In genomic region chr17:77385750-77386501, GRCh38 we compare ENCODE assay signal across 1 cellular context.
A peak's percentile ranks its signal among the peaks of the same experiment; 100 is the strongest.
TF ChIP-seq lines count a peak whose summit lies in the region.

No MANE protein-coding gene starts in this region.

TF ChIP-seq in HepG2, 621 proteins besides CTCF, POLR2A, EP300 and RAD21 (continued from another document and continues in another):
- TF ChIP-seq, protein P1, sequence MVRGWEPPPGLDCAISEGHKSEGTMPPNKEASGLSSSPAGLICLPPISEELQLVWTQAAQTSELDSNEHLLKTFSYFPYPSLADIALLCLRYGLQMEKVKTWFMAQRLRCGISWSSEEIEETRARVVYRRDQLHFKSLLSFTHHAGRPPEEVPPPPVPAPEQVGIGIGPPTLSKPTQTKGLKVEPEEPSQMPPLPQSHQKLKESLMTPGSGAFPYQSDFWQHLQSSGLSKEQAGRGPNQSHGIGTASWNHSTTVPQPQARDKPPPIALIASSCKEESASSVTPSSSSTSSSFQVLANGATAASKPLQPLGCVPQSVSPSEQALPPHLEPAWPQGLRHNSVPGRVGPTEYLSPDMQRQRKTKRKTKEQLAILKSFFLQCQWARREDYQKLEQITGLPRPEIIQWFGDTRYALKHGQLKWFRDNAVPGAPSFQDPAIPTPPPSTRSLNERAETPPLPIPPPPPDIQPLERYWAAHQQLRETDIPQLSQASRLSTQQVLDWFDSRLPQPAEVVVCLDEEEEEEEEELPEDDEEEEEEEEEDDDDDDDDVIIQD (CRISPR knock-in tag; IDR thresholded peaks at IDR 0.05; ENCODE audit: low read depth), result no peak
- TF ChIP-seq NFE2L1 (CRISPR knock-in tag; IDR thresholded peaks at IDR 0.05; ENCODE audit: borderline replicate concordance) (no peak), NFAT5 (CRISPR knock-in tag; IDR thresholded peaks at IDR 0.05) (no peak), HMGA1 (CRISPR knock-in tag; conservative IDR thresholded peaks at IDR 0.05) (no peak), MED8 (CRISPR knock-in tag; IDR thresholded peaks at IDR 0.05; ENCODE audit: insufficient replicate concordance) (no peak), ZNF274 (CRISPR knock-in tag; IDR thresholded peaks at IDR 0.05) (0 out of 2 replicates have a peak, but pooled peaks have one; percentile 34), ZNF512B (CRISPR knock-in tag; IDR thresholded peaks at IDR 0.05; ENCODE audit: borderline replicate concordance) (no peak), ZNF547 (CRISPR knock-in tag; IDR thresholded peaks at IDR 0.05) (no peak), ZC3H13 (CRISPR knock-in tag; IDR thresholded peaks at IDR 0.05) (no peak), MAFK (conservative IDR thresholded peaks at IDR 0.05 in 1 of 2, IDR thresholded peaks at IDR 0.05 in 1 of 2; ENCODE audit: low read length in 2 of 2) (no peak), ZNF546 (CRISPR knock-in tag; conservative IDR thresholded peaks at IDR 0.05) (no peak), ZNF7 (CRISPR knock-in tag; IDR thresholded peaks at IDR 0.05) (no peak), BCL3 (CRISPR knock-in tag; IDR thresholded peaks at IDR 0.05) (0 out of 2 replicates have a peak, but pooled peaks have one; percentile 26), FOXM1 (CRISPR knock-in tag; IDR thresholded peaks at IDR 0.05) (no peak), ZNF75D (CRISPR knock-in tag; IDR thresholded peaks at IDR 0.05; ENCODE audit: borderline replicate concordance) (no peak), HMG20B (CRISPR knock-in tag; conservative IDR thresholded peaks at IDR 0.05) (no peak), MBD4 (IDR thresholded peaks at IDR 0.05; ENCODE audit: borderline replicate concordance, low read length) (no peak), MLLT10 (CRISPR knock-in tag; IDR thresholded peaks at IDR 0.05) (no peak), NONO (IDR thresholded peaks at IDR 0.05) (no peak), NONO (CRISPR knock-in tag; conservative IDR thresholded peaks at IDR 0.05) (no peak), ASH2L (IDR thresholded peaks at IDR 0.05; ENCODE audit: insufficient read length, low read depth, low read length) (no peak), GABPB1 (CRISPR knock-in tag; IDR thresholded peaks at IDR 0.05) (no peak), ZNF749 (CRISPR knock-in tag; IDR thresholded peaks at IDR 0.05; ENCODE audit: borderline replicate concordance) (no peak), FOXP4 (CRISPR knock-in tag; IDR thresholded peaks at IDR 0.05) (no peak), ZNF549 (CRISPR knock-in tag; IDR thresholded peaks at IDR 0.05) (no peak), FIP1L1 (IDR thresholded peaks at IDR 0.05; ENCODE audit: borderline replicate concordance, insufficient read depth, low read depth, low read length) (no peak), DZIP1 (CRISPR knock-in tag; IDR thresholded peaks at IDR 0.05) (no peak), TBL1XR1 (IDR thresholded peaks at IDR 0.05; ENCODE audit: borderline replicate concordance, low read length, partially characterized antibody) (no peak), ZFY (CRISPR knock-in tag; IDR thresholded peaks at IDR 0.05) (no peak), ZNF557 (CRISPR knock-in tag; IDR thresholded peaks at IDR 0.05) (no peak), ZKSCAN1 (IDR thresholded peaks at IDR 0.05; ENCODE audit: low read length) (no peak), RBM22 (optimal IDR thresholded peaks at IDR 0.05; ENCODE audit: low read length) (peak; percentile 1), ZNF615 (CRISPR knock-in tag; IDR thresholded peaks at IDR 0.05; ENCODE audit: borderline replicate concordance) (no peak), ZNF136 (CRISPR knock-in tag; IDR thresholded peaks at IDR 0.05; ENCODE audit: low read depth) (no peak), NR2F6 (IDR thresholded peaks at IDR 0.05) (peak; percentile 68; the same call in 1 of the 2 replicates), NR2F6 (CRISPR knock-in tag; IDR thresholded peaks at IDR 0.05) (peak; percentile 80), MAFG (CRISPR knock-in tag; IDR thresholded peaks at IDR 0.05) (no peak), SMARCC2 (IDR thresholded peaks at IDR 0.05) (no peak), ZNF672 (CRISPR knock-in tag; IDR thresholded peaks at IDR 0.05) (no peak), NR2C2 (CRISPR knock-in tag; IDR thresholded peaks at IDR 0.05; ENCODE audit: borderline replicate concordance) (peak; percentile 90), ZNF629 (CRISPR knock-in tag; conservative IDR thresholded peaks at IDR 0.05) (0 out of 2 replicates have a peak, but pooled peaks have one; percentile 10), ZMYM4 (CRISPR knock-in tag; IDR thresholded peaks at IDR 0.05) (0 out of 2 replicates have a peak, but pooled peaks have one; percentile 29), SALL2 (CRISPR knock-in tag; IDR thresholded peaks at IDR 0.05) (no peak)
- TF ChIP-seq, protein P2, sequence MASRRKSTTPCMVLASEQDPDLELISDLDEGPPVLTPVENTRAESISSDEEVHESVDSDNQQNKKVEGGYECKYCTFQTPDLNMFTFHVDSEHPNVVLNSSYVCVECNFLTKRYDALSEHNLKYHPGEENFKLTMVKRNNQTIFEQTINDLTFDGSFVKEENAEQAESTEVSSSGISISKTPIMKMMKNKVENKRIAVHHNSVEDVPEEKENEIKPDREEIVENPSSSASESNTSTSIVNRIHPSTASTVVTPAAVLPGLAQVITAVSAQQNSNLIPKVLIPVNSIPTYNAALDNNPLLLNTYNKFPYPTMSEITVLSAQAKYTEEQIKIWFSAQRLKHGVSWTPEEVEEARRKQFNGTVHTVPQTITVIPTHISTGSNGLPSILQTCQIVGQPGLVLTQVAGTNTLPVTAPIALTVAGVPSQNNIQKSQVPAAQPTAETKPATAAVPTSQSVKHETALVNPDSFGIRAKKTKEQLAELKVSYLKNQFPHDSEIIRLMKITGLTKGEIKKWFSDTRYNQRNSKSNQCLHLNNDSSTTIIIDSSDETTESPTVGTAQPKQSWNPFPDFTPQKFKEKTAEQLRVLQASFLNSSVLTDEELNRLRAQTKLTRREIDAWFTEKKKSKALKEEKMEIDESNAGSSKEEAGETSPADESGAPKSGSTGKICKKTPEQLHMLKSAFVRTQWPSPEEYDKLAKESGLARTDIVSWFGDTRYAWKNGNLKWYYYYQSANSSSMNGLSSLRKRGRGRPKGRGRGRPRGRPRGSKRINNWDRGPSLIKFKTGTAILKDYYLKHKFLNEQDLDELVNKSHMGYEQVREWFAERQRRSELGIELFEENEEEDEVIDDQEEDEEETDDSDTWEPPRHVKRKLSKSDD (CRISPR knock-in tag; IDR thresholded peaks at IDR 0.05; ENCODE audit: low read depth), result no peak
- TF ChIP-seq, protein P3, sequence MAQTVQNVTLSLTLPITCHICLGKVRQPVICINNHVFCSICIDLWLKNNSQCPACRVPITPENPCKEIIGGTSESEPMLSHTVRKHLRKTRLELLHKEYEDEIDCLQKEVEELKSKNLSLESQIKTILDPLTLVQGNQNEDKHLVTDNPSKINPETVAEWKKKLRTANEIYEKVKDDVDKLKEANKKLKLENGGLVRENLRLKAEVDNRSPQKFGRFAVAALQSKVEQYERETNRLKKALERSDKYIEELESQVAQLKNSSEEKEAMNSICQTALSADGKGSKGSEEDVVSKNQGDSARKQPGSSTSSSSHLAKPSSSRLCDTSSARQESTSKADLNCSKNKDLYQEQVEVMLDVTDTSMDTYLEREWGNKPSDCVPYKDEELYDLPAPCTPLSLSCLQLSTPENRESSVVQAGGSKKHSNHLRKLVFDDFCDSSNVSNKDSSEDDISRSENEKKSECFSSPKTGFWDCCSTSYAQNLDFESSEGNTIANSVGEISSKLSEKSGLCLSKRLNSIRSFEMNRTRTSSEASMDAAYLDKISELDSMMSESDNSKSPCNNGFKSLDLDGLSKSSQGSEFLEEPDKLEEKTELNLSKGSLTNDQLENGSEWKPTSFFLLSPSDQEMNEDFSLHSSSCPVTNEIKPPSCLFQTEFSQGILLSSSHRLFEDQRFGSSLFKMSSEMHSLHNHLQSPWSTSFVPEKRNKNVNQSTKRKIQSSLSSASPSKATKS (CRISPR knock-in tag; IDR thresholded peaks at IDR 0.05), result no peak
